Comparison of ENCODE assay signal across 8 cellular contexts in genomic region chr7:100271716-100272537, GRCh38. TPM values are rescaled to one million over a fixed set of nuclear protein-coding genes. Genes with fewer than 3 reads are reported as not detected.
DNase-seq lines count a peak whose midpoint lies in the region; ATAC-seq and TF ChIP-seq lines count a peak whose summit lies in the region.

No MANE protein-coding gene starts in this region.

- H3K27me3 ChIP-seq in HUES48 (ENCODE audit: control insufficient read depth, insufficient read depth, low read length) (no peaks in the 10 kb centered on the region), NT2/D1 (ENCODE audit: insufficient read depth, insufficient read length) (no peaks in the 10 kb centered on the region), mononuclear cell (ENCODE audit: insufficient read depth, low read length) (no peaks in the 10 kb centered on the region)

- no peaks in the 10 kb centered on the region for H3K36me3 ChIP-seq in HUES48 (ENCODE audit: control insufficient read depth, insufficient read depth, low read length)
- no peaks in the 10 kb centered on the region for H3K36me3 ChIP-seq in NT2/D1 (ENCODE audit: insufficient read depth, insufficient read length, low read length)

- DNase-seq in D341Med (ENCODE audit: low spot score) (peak; percentile 97), NT2/D1 (ENCODE audit: low read depth, low spot score) (peak; percentile 96), activated T-cell treated with anti-CD3 and anti-CD28 coated beads for 1 hour (ENCODE audit: low read depth) (peak; percentile 99), epithelial cell of esophagus (ENCODE audit: low read depth) (peak; percentile 96)
- DNase-seq in stimulated activated CD8-positive, alpha-beta memory T cell treated with anti-CD3 and anti-CD28 coated beads, Interleukin-2, amount 100 ng/mL, for 48 hours (ENCODE audit: low read depth in 2 of 2) = peak; percentile 97

- peak; percentile 84 for ATAC-seq in GM21390 (IDR thresholded peaks at IDR 0.05; ENCODE audit: unreplicated experiment)

- H3K9me3 ChIP-seq in HUES48 (ENCODE audit: control insufficient read depth, insufficient read depth, low read length) = no peaks in the 10 kb centered on the region
- H3K9me3 ChIP-seq in NT2/D1 (ENCODE audit: insufficient read depth, low read length) = no peaks in the 10 kb centered on the region
- H3K9me3 ChIP-seq in mononuclear cell (ENCODE audit: low read depth, low read length) = no peaks in the 10 kb centered on the region

- TF ChIP-seq CTCF in epithelial cell of esophagus (IDR thresholded peaks at IDR 0.05; ENCODE audit: insufficient read depth, low read depth, low read length, missing control alignments) = peak; percentile 28

- H3K4me1 ChIP-seq in HUES48 (ENCODE audit: control insufficient read depth, insufficient read depth, low read length) (peaks cover 12% of the 10 kb centered on the region; the same call in 1 of the 2 replicates), NT2/D1 (ENCODE audit: insufficient read depth, insufficient read length) (peaks cover 4% of the 10 kb centered on the region), mononuclear cell (ENCODE audit: insufficient read depth, low read length) (peaks cover 22% of the 10 kb centered on the region)

- H3K27ac ChIP-seq in HUES48 (ENCODE audit: low read depth, low read length) = peak overlapping the region; percentile 71

- H3K9ac ChIP-seq in HUES48 (ENCODE audit: low read depth, low read length) (peak overlapping the region; percentile 40; the same call in 1 of the 2 replicates), NT2/D1 (ENCODE audit: insufficient read length, low read depth) (peak overlapping the region; percentile 61)

- H3K4me3 ChIP-seq in HUES48 (ENCODE audit: low read depth, low read length) (peak overlapping the region; percentile 77), NT2/D1 (ENCODE audit: insufficient read length, low read depth) (peak overlapping the region; percentile 55), epithelial cell of esophagus (ENCODE audit: low read length) (peak overlapping the region; percentile 49), mononuclear cell (ENCODE audit: low read length) (peak overlapping the region; percentile 49)

RNA-seq across cellular contexts. Expression of gene SPDYE3, which starts 35.6 kb away (rescaled TPM):
- under 0.01 TPM for total RNA-seq in mononuclear cell

RNA-seq across cellular contexts. Expression of gene PVRIG, which starts 52.2 kb away (rescaled TPM):
- total RNA-seq in mononuclear cell = 13.9 TPM

Comparison
In these comparisons a context has a peak if more than half of its experiments do, and no peak if none do; other contexts are left out.
1. Peak in every context shown above with its lines: DNase-seq, ATAC-seq, H3K4me3 ChIP-seq and H3K27ac ChIP-seq.